29 cellular contexts compared by ENCODE assay signal in the genomic region with DNA sequence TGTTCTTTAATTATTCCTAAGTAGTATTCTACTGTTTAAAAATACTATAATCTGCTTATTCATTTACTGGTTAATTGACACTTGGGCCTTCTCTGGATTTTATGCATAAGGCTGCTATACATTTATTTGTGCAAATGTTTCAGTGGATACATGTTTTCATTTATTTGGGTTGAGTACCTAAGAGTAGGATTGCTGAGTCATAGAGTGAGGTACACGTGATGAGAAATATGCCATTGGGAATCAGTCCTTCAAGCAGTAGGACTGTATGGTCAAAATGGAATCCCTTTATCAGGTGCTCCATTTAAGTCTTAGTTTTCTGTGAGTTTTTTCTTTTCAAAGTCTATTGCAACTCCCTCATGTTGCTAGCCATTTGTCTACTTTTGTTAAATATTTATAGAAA.
"Had no signal": no experiment of that assay in that cellular context is flagged by ENCODE, and none has a peak within 500 bp of the region (broad histone marks: within the 10 kb centered on the region; RNA-seq: fewer than 3 reads in every experiment).

No MANE protein-coding gene starts in this region.

- H3K27ac ChIP-seq: ascending aorta, breast epithelium, cardiac muscle cell, colonic mucosa, foreskin keratinocyte, gastrocnemius medialis, heart right ventricle, WERI-Rb-1 had no signal

- H3K9me3 ChIP-seq: ascending aorta, breast epithelium, colonic mucosa, gastrocnemius medialis had no signal

- H3K4me1 ChIP-seq: ascending aorta, breast epithelium, colonic mucosa, foreskin keratinocyte had no signal

- H3K36me3 ChIP-seq: ascending aorta, breast epithelium, cardiac muscle cell, colonic mucosa, gastrocnemius medialis, heart right ventricle, WERI-Rb-1 had no signal

- H3K27me3 ChIP-seq: ascending aorta, breast epithelium, cardiac muscle cell, colonic mucosa, foreskin keratinocyte, gastrocnemius medialis had no signal

- ATAC-seq: activated CD4-positive, CD25-positive, alpha-beta regulatory T cell treated with anti-CD3 and anti-CD28 coated beads, Interleukin-2, amount 50 U/mL, for 24 hours; activated CD8-positive, alpha-beta memory T cell treated with anti-CD3 and anti-CD28 coated beads, Interleukin-2, amount 10 ng/mL, durations not matched to agents 7 days and 5 days; activated CD8-positive, alpha-beta T cell treated with anti-CD3 and anti-CD28 coated beads, Interleukin-2, amount 10 ng/mL, durations not matched to agents 7 days and 5 days; activated naive CD4-positive, alpha-beta T cell treated with anti-CD3 and anti-CD28 coated beads, Interleukin-2, amount 50 U/mL, for 72 hours; esophagus mucosa; foreskin keratinocyte; gastrocnemius medialis; heart right ventricle; T-helper 17 cell had no signal

- DNase-seq: activated B cell treated with CpG ODN at 0.5 μM for 24 hours; activated CD4-positive, alpha-beta memory T cell treated with anti-CD3 and anti-CD28 coated beads for 36 hours; activated CD4-positive, alpha-beta T cell treated with anti-CD3 and anti-CD28 coated beads, Interleukin-2, amount 10 ng/mL, durations not matched to agents 24 days and 14 days; activated CD8-positive, alpha-beta memory T cell treated with anti-CD3 and anti-CD28 coated beads, Interleukin-2, amount 10 ng/mL, durations not matched to agents 7 days and 5 days; activated CD8-positive, alpha-beta memory T cell treated with anti-CD3 and anti-CD28 coated beads, Interleukin-2, amount 50 U/mL, for 4 hours; activated CD8-positive, alpha-beta T cell treated with anti-CD3 and anti-CD28 coated beads, Interleukin-2, amount 10 ng/mL, durations not matched to agents 7 days and 5 days; activated gamma-delta T cell; activated naive CD4-positive, alpha-beta T cell; activated naive CD4-positive, alpha-beta T cell treated with anti-CD3 and anti-CD28 coated beads, Interleukin-2, amount 10 ng/mL, durations not matched to agents 7 days and 5 days; activated naive CD8-positive, alpha-beta T cell treated with anti-CD3 and anti-CD28 coated beads, Interleukin-2, amount 10 ng/mL, durations not matched to agents 7 days and 5 days; activated T-cell treated with anti-CD3 and anti-CD28 coated beads, Interleukin-2, amount 50 U/mL, for 1 hour; activated T-cell treated with anti-CD3 and anti-CD28 coated beads, Interleukin-2, amount 50 U/mL, for 48 hours; central memory CD4-positive, alpha-beta T cell; cerebellar nuclear complex; colonic mucosa; effector CD8-positive, alpha-beta T cell; foreskin keratinocyte; gastrocnemius medialis; heart right ventricle; T-helper 1 cell; T-helper 17 cell; T1000; WERI-Rb-1 had no signal

- H3K4me3 ChIP-seq: ascending aorta, breast epithelium, cardiac muscle cell, colonic mucosa, gastrocnemius medialis, heart right ventricle had no signal
